ENCODE assay signal across 9 cellular contexts in the genomic region with DNA sequence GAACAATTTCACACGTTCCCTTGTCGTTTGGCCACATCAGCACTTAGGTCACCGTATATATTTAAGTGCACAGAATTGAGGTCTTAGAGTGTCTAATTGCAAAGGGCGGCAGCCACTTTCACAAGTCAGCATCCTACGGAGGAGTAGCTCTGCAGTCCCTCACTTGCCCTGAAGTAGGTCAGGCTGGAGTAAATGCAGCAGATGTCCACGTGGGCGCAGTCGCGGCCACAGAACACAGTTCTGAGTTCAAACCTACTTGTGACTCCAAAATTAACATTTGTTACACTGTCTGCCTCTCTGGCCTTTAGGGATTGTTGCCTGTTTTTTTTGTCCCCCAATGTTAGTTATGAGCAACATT.
DNase-seq lines count a peak whose midpoint lies in the region; ATAC-seq and TF ChIP-seq lines count a peak whose summit lies in the region.
"Had no signal": no experiment of that assay in that cellular context is flagged by ENCODE, and none has a peak within 500 bp of the region (broad histone marks: within the 10 kb centered on the region; RNA-seq: fewer than 3 reads in every experiment).

No MANE protein-coding gene starts in this region.

- no peaks in the 10 kb centered on the region for H3K9me3 Mint-ChIP-seq in nephron progenitor cell
- H3K9me3 Mint-ChIP-seq in CD14-positive monocyte: no peaks in the 10 kb centered on the region
- H3K9me3 Mint-ChIP-seq: activated CD4-positive, alpha-beta memory T cell treated with anti-CD3 and anti-CD28 coated beads, Interleukin-2, amount 10 ng/mL, durations not matched to agents 7 days and 5 days had no signal

- ATAC-seq in HG03039 (IDR thresholded peaks at IDR 0.05; ENCODE audit: unreplicated experiment): no peak

- H3K4me3 Mint-ChIP-seq in nephron progenitor cell: peak overlapping the region; percentile 77
- H3K4me3 Mint-ChIP-seq in CD14-positive monocyte: no peak overlapping the region
- H3K4me3 Mint-ChIP-seq: activated CD4-positive, alpha-beta memory T cell treated with anti-CD3 and anti-CD28 coated beads, Interleukin-2, amount 10 ng/mL, durations not matched to agents 7 days and 5 days had no signal

- H3K36me3 Mint-ChIP-seq in nephron progenitor cell (ENCODE audit: low read depth) (no peaks in the 10 kb centered on the region), CD14-positive monocyte (no peaks in the 10 kb centered on the region)

- TF ChIP-seq CTCF in GM10266 (IDR thresholded peaks at IDR 0.05; ENCODE audit: control insufficient read depth, insufficient read depth, low read depth, missing control alignments) (peak; percentile 32), nephron progenitor cell (IDR thresholded peaks at IDR 0.05) (no peak), CD14-positive monocyte (IDR thresholded peaks at IDR 0.05) (no peak)

- DNase-seq in GM10266 (ENCODE audit: extremely low spot score) (peak; percentile 39), HT1080 (ENCODE audit: low read depth) (peak; percentile 45), cerebellar cortex (ENCODE audit: low spot score) (peak; percentile 81), nephron progenitor cell (no peak), medulla oblongata (ENCODE audit: extremely low spot score) (no peak), CD14-positive monocyte (ENCODE audit: low spot score) (no peak), NCI-H2196 (lab: John Stamatoyannopoulos, UW; ENCODE audit: unreplicated experiment) (no peak)
- DNase-seq: activated CD4-positive, alpha-beta memory T cell treated with anti-CD3 and anti-CD28 coated beads, Interleukin-2, amount 10 ng/mL, durations not matched to agents 7 days and 5 days had no signal

- intact Hi-C loops in CD14-positive monocyte (cut with micrococcal nuclease): loop anchor here in 1 of 2 donors (10.0 kb wide), 1 partner anchor 801 kb away; no protein-coding TSS in a partner anchor

- H3K27me3 Mint-ChIP-seq in nephron progenitor cell (ENCODE audit: low read depth, poor library complexity) (peaks cover 4% of the 10 kb centered on the region), CD14-positive monocyte (ENCODE audit: low read depth in 3 of 3) (peaks cover 0 to 1% (median 0%) of the 10 kb centered on the region in 3 donors)

- H3K27ac Mint-ChIP-seq in nephron progenitor cell (no peak overlapping the region), CD14-positive monocyte (no peak overlapping the region)
- H3K27ac Mint-ChIP-seq: activated CD4-positive, alpha-beta memory T cell treated with anti-CD3 and anti-CD28 coated beads, Interleukin-2, amount 10 ng/mL, durations not matched to agents 7 days and 5 days had no signal

- H3K4me1 Mint-ChIP-seq in nephron progenitor cell: peaks cover 46% of the 10 kb centered on the region
- H3K4me1 Mint-ChIP-seq in CD14-positive monocyte: peaks cover 6% of the 10 kb centered on the region

Comparison
In these comparisons a context has a peak if more than half of its experiments do, and no peak if none do; other contexts are left out.
1. DNase-seq: peak in GM10266 (single experiment), HT1080 (single experiment) and cerebellar cortex (single experiment); none in nephron progenitor cell (single experiment), medulla oblongata (single experiment), CD14-positive monocyte (single experiment) and NCI-H2196 (single experiment).